14 cellular contexts compared by ENCODE assay signal in the genomic region with DNA sequence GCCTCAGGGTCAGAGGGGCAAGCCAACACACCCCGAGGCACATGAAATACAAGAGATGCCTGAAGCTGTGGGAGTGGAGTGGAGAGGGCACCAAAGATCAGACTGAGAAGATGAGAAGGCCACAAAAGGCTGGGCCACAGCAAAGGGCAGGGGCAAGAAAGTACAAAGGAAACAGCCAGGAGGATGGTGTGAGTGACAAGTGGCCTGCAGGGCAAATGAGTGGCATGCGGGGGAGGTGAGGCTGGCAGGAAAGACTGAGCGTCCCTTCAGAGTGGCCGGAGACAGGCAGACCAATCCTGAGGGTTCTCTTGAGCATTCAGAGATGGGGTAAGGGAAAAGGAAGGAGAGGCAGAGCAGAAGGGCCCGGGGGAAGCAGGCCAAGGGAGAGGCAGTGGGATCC. TPM values are rescaled to one million over a fixed set of nuclear protein-coding genes. Genes with fewer than 3 reads are reported as not detected.
"Had no signal": no experiment of that assay in that cellular context is flagged by ENCODE, and none has a peak within 500 bp of the region (broad histone marks: within the 10 kb centered on the region; RNA-seq: fewer than 3 reads in every experiment).

No MANE protein-coding gene starts in this region.

- H3K4me3 ChIP-seq: lung, tibial nerve had no signal

- H3K9me3 ChIP-seq: tibial nerve had no signal

- H3K27ac ChIP-seq: brain microvascular endothelial cell had no signal

- DNase-seq: activated CD4-positive, alpha-beta T cell treated with anti-CD3 and anti-CD28 coated beads, Interleukin-2, amount 50 U/mL, for 48 hours; activated CD4-positive, CD25-positive, alpha-beta regulatory T cell treated with anti-CD3 and anti-CD28 coated beads, Interleukin-2, amount 50 U/mL, for 72 hours; activated naive CD4-positive, alpha-beta T cell; amygdala; brain microvascular endothelial cell; dermis blood vessel endothelial cell; left cardiac atrium; stimulated activated CD4-positive, alpha-beta T cell treated with anti-CD3 and anti-CD28 coated beads, Interleukin-4, amount 100 ng/mL, for 4 hours had no signal

- H3K27me3 ChIP-seq: brain microvascular endothelial cell, tibial nerve had no signal

RNA-seq across cellular contexts. Expression of a gene that starts 23.2 kb away (rescaled TPM):
- total RNA-seq: dermis blood vessel endothelial cell had no signal

RNA-seq across cellular contexts. Expression of a gene that starts 29.2 kb away (rescaled TPM):
- total RNA-seq: dermis blood vessel endothelial cell; esophagus mucosa; left cardiac atrium; mucosa of gallbladder; skeletal muscle tissue; T-helper 2 cell treated with Interferon-gamma antibody and Interleukin-4, amounts not matched to agents 100 ng/mL and 5 ng/mL, for 36 hours; tibial nerve had no signal
